1 cellular context compared by ENCODE assay signal in the genomic region with DNA sequence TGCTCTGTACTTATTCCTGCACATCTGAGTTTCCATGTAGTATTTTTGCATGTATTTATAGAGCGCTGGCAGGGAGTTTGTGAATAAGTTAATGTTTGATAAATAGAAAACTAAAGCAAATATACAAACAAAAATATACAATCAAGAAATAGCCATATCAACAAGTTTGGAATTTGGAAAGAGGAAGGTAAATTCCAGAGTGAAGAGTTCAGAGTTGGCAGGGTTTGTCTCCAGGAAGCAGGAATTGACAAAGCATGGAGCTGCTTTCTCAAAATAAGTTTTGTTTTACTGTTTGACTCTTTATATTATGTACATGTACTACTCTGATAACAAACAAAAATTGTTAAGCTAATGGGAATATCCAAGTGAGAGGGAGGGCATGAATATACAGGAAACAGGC.
TF ChIP-seq lines count a peak whose summit lies in the region.

No MANE protein-coding gene starts in this region.

TF ChIP-seq in GM23338, 12 proteins besides CTCF, POLR2A, EP300 and RAD21 (continued from another document):
- no peak for TF ChIP-seq ETS1 (IDR thresholded peaks at IDR 0.05)
- TF ChIP-seq POLR2AphosphoS5 (IDR thresholded peaks at IDR 0.05; ENCODE audit: low read depth): no peak
- TF ChIP-seq ZNF331 (CRISPR knock-in tag; IDR thresholded peaks at IDR 0.05; ENCODE audit: low read depth): no peak
- TF ChIP-seq JUNB (IDR thresholded peaks at IDR 0.05; ENCODE audit: unreplicated experiment): no peak
- no peak for TF ChIP-seq EZH2 (IDR thresholded peaks at IDR 0.05; ENCODE audit: low read depth, unreplicated experiment)
- TF ChIP-seq, protein P1, sequence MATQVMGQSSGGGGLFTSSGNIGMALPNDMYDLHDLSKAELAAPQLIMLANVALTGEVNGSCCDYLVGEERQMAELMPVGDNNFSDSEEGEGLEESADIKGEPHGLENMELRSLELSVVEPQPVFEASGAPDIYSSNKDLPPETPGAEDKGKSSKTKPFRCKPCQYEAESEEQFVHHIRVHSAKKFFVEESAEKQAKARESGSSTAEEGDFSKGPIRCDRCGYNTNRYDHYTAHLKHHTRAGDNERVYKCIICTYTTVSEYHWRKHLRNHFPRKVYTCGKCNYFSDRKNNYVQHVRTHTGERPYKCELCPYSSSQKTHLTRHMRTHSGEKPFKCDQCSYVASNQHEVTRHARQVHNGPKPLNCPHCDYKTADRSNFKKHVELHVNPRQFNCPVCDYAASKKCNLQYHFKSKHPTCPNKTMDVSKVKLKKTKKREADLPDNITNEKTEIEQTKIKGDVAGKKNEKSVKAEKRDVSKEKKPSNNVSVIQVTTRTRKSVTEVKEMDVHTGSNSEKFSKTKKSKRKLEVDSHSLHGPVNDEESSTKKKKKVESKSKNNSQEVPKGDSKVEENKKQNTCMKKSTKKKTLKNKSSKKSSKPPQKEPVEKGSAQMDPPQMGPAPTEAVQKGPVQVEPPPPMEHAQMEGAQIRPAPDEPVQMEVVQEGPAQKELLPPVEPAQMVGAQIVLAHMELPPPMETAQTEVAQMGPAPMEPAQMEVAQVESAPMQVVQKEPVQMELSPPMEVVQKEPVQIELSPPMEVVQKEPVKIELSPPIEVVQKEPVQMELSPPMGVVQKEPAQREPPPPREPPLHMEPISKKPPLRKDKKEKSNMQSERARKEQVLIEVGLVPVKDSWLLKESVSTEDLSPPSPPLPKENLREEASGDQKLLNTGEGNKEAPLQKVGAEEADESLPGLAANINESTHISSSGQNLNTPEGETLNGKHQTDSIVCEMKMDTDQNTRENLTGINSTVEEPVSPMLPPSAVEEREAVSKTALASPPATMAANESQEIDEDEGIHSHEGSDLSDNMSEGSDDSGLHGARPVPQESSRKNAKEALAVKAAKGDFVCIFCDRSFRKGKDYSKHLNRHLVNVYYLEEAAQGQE (IDR thresholded peaks at IDR 0.05; ENCODE audit: unreplicated experiment): no peak
- no peak for TF ChIP-seq EZH2phosphoT487 (IDR thresholded peaks at IDR 0.05; ENCODE audit: unreplicated experiment)
